In genomic region chr19:13817018-13817614, GRCh38 we compare ENCODE assay signal across 11 cellular contexts. TPM values are rescaled to one million over a fixed set of nuclear protein-coding genes. Genes with fewer than 3 reads are reported as not detected.
DNase-seq lines count a peak whose midpoint lies in the region; ATAC-seq and TF ChIP-seq lines count a peak whose summit lies in the region.
"Had no signal": no experiment of that assay in that cellular context is flagged by ENCODE, and none has a peak within 500 bp of the region (broad histone marks: within the 10 kb centered on the region; RNA-seq: fewer than 3 reads in every experiment).

No MANE protein-coding gene starts in this region.

- no peak for TF ChIP-seq CTCF in cardiac muscle cell (IDR thresholded peaks at IDR 0.05; ENCODE audit: low read depth, low read length)

- ATAC-seq in stimulated activated effector memory CD8-positive, alpha-beta T cell treated with anti-CD3 and anti-CD28 coated beads, Interleukin-12 subunit alpha, Interleukin-12 subunit beta, amount 100 ng/mL, for 72 hours, result peak; percentile 86

- H3K4me1 Mint-ChIP-seq in stimulated activated effector memory CD8-positive, alpha-beta T cell treated with anti-CD3 and anti-CD28 coated beads, Interleukin-12 subunit alpha, Interleukin-12 subunit beta, amount 100 ng/mL, for 72 hours, result peaks cover 26% of the 10 kb centered on the region

- H3K27ac Mint-ChIP-seq in stimulated activated effector memory CD8-positive, alpha-beta T cell treated with anti-CD3 and anti-CD28 coated beads, Interleukin-12 subunit alpha, Interleukin-12 subunit beta, amount 100 ng/mL, for 72 hours, result peak overlapping the region; percentile 48

- no peaks in the 10 kb centered on the region for H3K27me3 ChIP-seq in cardiac muscle cell
- H3K27me3 ChIP-seq: SJSA1 had no signal

- peak overlapping the region; percentile 7 for H3K4me3 ChIP-seq in cardiac muscle cell
- H3K4me3 ChIP-seq: SJSA1 had no signal

- no peaks in the 10 kb centered on the region for H3K4me1 ChIP-seq in cardiac muscle cell (ENCODE audit: low read depth)
- H3K4me1 ChIP-seq: SJSA1 had no signal

- H3K9me3 ChIP-seq in cardiac muscle cell (ENCODE audit: low read depth), result no peaks in the 10 kb centered on the region
- H3K9me3 ChIP-seq: SJSA1 had no signal

- H3K9me3 Mint-ChIP-seq in stimulated activated effector memory CD8-positive, alpha-beta T cell treated with anti-CD3 and anti-CD28 coated beads, Interleukin-12 subunit alpha, Interleukin-12 subunit beta, amount 100 ng/mL, for 72 hours, result no peaks in the 10 kb centered on the region
- H3K9me3 Mint-ChIP-seq: neural crest cell had no signal

- H3K27ac ChIP-seq in cardiac muscle cell, result no peak overlapping the region
- H3K27ac ChIP-seq: SJSA1 had no signal

- peak overlapping the region; percentile 53 for H3K4me3 Mint-ChIP-seq in stimulated activated effector memory CD8-positive, alpha-beta T cell treated with anti-CD3 and anti-CD28 coated beads, Interleukin-12 subunit alpha, Interleukin-12 subunit beta, amount 100 ng/mL, for 72 hours

- H3K36me3 Mint-ChIP-seq in stimulated activated effector memory CD8-positive, alpha-beta T cell treated with anti-CD3 and anti-CD28 coated beads, Interleukin-12 subunit alpha, Interleukin-12 subunit beta, amount 100 ng/mL, for 72 hours, result peaks cover 42% of the 10 kb centered on the region

- DNase-seq in NCI-H82 (lab: John Stamatoyannopoulos, UW), result peak; percentile 43
- DNase-seq in NCI-H82 treated with DMSO at 0.1 percent for 48 hours (lab: John Stamatoyannopoulos, UW; ENCODE audit: unreplicated experiment), result no peak
- DNase-seq in NCI-H526 treated with DMSO at 0.1 percent for 48 hours (lab: John Stamatoyannopoulos, UW), result peak; percentile 45
- DNase-seq in cardiac muscle cell (ENCODE audit: low read depth in 1 of 2, low spot score in 1 of 2), result peak in 1 of 2 donors; percentile 76
- DNase-seq in stimulated activated effector memory CD8-positive, alpha-beta T cell treated with anti-CD3 and anti-CD28 coated beads, Interleukin-12 subunit alpha, Interleukin-12 subunit beta, amount 100 ng/mL, for 72 hours (ENCODE audit: low spot score in 2 of 2), result no peak
- no peak for DNase-seq in kidney glomerular epithelial cell (lab: John Stamatoyannopoulos, UW)
- no peak for DNase-seq in SKM-1 treated with dmso at 0.1 percent for 144 hours (lab: John Stamatoyannopoulos, UW; ENCODE audit: unreplicated experiment)
- no peak for DNase-seq in NCI-H1092 (lab: John Stamatoyannopoulos, UW)
- DNase-seq: cerebellar nuclear complex had no signal

- peaks cover 7% of the 10 kb centered on the region for H3K36me3 ChIP-seq in cardiac muscle cell

RNA-seq across cellular contexts. Expression of gene ZSWIM4, which starts 21.9 kb away (rescaled TPM):
- total RNA-seq in cardiac muscle cell, result 13.7 and 29.8 TPM in 2 replicates
- 13.0 and 19.6 TPM in 2 replicates for polyA plus RNA-seq in cardiac muscle cell

RNA-seq across cellular contexts. Expression of gene C19orf53, which starts 42.9 kb away (rescaled TPM):
- 276 and 280 TPM in 2 replicates for total RNA-seq in cardiac muscle cell
- 242 and 245 TPM in 2 replicates for polyA plus RNA-seq in cardiac muscle cell

RNA-seq across cellular contexts. Expression of gene MRI1, which starts 52.8 kb away (rescaled TPM):
- 79.8 and 92.4 TPM in 2 replicates for total RNA-seq in cardiac muscle cell
- polyA plus RNA-seq in cardiac muscle cell, result 24.8 and 25.8 TPM in 2 replicates

RNA-seq across cellular contexts. Expression of gene NANOS3, which starts 59.8 kb away (rescaled TPM):
- 0.39 and 2.0 TPM in 2 replicates for total RNA-seq in cardiac muscle cell
- polyA plus RNA-seq in cardiac muscle cell, result 0.86 and 1.6 TPM in 2 replicates

Comparison
In these comparisons a context has a peak if more than half of its experiments do, and no peak if none do; other contexts are left out.
1. DNase-seq: peak in NCI-H82 (single experiment) and NCI-H526 treated with DMSO at 0.1 percent for 48 hours (single experiment); none in NCI-H82 treated with DMSO at 0.1 percent for 48 hours (single experiment), stimulated activated effector memory CD8-positive, alpha-beta T cell treated with anti-CD3 and anti-CD28 coated beads, Interleukin-12 subunit alpha, Interleukin-12 subunit beta, amount 100 ng/mL, for 72 hours (0 of 2), kidney glomerular epithelial cell (single experiment), SKM-1 treated with dmso at 0.1 percent for 144 hours (single experiment) and NCI-H1092 (single experiment).